ENCODE assay signal across 13 cellular contexts in the genomic region with DNA sequence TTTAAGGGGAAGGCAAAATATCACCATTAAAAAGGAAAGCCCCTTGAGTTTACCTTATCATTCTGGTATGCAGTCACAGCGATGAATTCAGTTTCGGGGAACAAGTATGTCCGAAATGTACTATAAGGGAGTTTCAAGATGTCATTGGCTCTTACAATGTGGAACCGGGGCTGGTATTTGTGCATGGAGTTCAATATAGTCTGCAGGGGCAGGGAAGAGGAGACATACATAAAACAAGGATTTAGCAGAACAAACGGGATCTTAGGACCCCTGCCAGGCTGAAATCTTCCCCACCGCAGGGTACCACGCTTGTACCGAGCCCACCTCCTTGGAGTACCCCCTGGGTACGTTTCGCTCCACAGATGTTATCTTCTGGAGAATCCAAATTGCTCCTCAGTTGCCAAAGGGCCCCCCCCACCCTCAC. TPM values are rescaled to one million over a fixed set of nuclear protein-coding genes. Genes with fewer than 3 reads are reported as not detected.
DNase-seq lines count a peak whose midpoint lies in the region; ATAC-seq and TF ChIP-seq lines count a peak whose summit lies in the region.
"Had no signal": no experiment of that assay in that cellular context is flagged by ENCODE, and none has a peak within 500 bp of the region (broad histone marks: within the 10 kb centered on the region; RNA-seq: fewer than 3 reads in every experiment).

No MANE protein-coding gene starts in this region.

- in situ Hi-C loops in mammary epithelial cell (cut with MboI; ENCODE audit: low sequenced_read_pairs in 2 of 2), result loop anchor here (5.0 to 25.0 kb wide), 3 partner anchors 458 to 1078 kb away; no protein-coding TSS in a partner anchor

- peaks cover 77% of the 10 kb centered on the region for H3K27me3 Mint-ChIP-seq in activated T-helper 17 cell treated with anti-CD3 and anti-CD28 coated beads, Interleukin-2, amount 50 U/mL, for 72 hours

- H3K9me3 ChIP-seq in HUES48 (ENCODE audit: control insufficient read depth, insufficient read depth, low read length) (no peaks in the 10 kb centered on the region), mammary epithelial cell (replicated peaks; ENCODE audit: insufficient read depth, low read length) (no peaks in the 10 kb centered on the region), lower lobe of right lung (no peaks in the 10 kb centered on the region), suprapubic skin (no peaks in the 10 kb centered on the region), gastroesophageal sphincter (no peaks in the 10 kb centered on the region)

- H2AFZ ChIP-seq in mammary epithelial cell (ENCODE audit: low read depth, low read length), result no peak overlapping the region

- intact Hi-C loops in mammary epithelial cell (cut with micrococcal nuclease) (no loop called here), lower lobe of right lung (cut with DNase I) (loop anchor here (10.0 kb wide), 1 partner anchor 1075 kb away; no protein-coding TSS in a partner anchor)

- TF ChIP-seq EP300 in suprapubic skin (IDR thresholded peaks at IDR 0.05) (no peak), gastroesophageal sphincter (IDR thresholded peaks at IDR 0.05) (no peak)

- dilution Hi-C loops in mammary epithelial cell (cut with HindIII; ENCODE audit: low sequenced_read_pairs), result loop anchor here (5.0 kb wide), 2 partner anchors 478 to 1078 kb away; no protein-coding TSS in a partner anchor

- BruUV-seq in mammary epithelial cell (replicated peaks; lab: Mats Ljungman, UMichigan), result no TSS peak

- WGBS in mammary epithelial cell (ENCODE audit: low coverage, missing lambda C conversion rate), result 3% methylated on average over 10 of the region's 10 CpGs
- 79% methylated on average over 10 of the region's 10 CpGs for WGBS in suprapubic skin
- WGBS in gastroesophageal sphincter (ENCODE audit: low coverage in 1 of 2), 2 donors, result 80 to 94% methylated on average over 7 of the region's 10 CpGs

- H3K4me3 ChIP-seq in HUES48 (ENCODE audit: low read depth, low read length) (peak overlapping the region; percentile 18; the same call in 1 of the 2 replicates), mammary epithelial cell (replicated peaks in 1 of 3; ENCODE audit: insufficient read depth in 1 of 3, low read depth in 2 of 3, low read length in 3 of 3) (peak overlapping the region; percentile 66 to 100 (median 81)), lower lobe of right lung (peak overlapping the region; percentile 66), suprapubic skin (peak overlapping the region; percentile 72), gastroesophageal sphincter (peak overlapping the region in 1 of 2 donors; percentile 56)

- DNase-seq in mammary epithelial cell, result peak; percentile 58
- no peak for DNase-seq in lower lobe of right lung
- no peak for DNase-seq in suprapubic skin (ENCODE audit: low spot score in 2 of 2)
- no peak for DNase-seq in NOMO-1 treated with dmso at 0.1 percent for 144 hours (lab: John Stamatoyannopoulos, UW; ENCODE audit: unreplicated experiment)
- DNase-seq: effector CD4-positive, alpha-beta T cell; NCI-H345; stimulated activated naive CD4-positive, alpha-beta T cell treated with Interleukin-2 at 50 U/mL for 16 hours; T-helper 9 cell had no signal

- H3K27me3 ChIP-seq in HUES48 (ENCODE audit: control insufficient read depth, insufficient read depth, low read length) (peaks cover 97% of the 10 kb centered on the region), mammary epithelial cell (ENCODE audit: insufficient read depth, low read length) (no peaks in the 10 kb centered on the region), lower lobe of right lung (ENCODE audit: low read depth) (peaks cover 40% of the 10 kb centered on the region), suprapubic skin (no peaks in the 10 kb centered on the region), gastroesophageal sphincter (no peaks in the 10 kb centered on the region)
- H3K27me3 ChIP-seq: Peyer's patch had no signal

- CTCF ChIA-PET in mammary epithelial cell (lab: Charles Lee; ENCODE audit: low non-redundant PET), result interaction anchor here (0.6 kb wide), 1 partner anchor 1075 kb away, joined by 4 read pairs; no protein-coding TSS in a partner anchor

- ATAC-seq in lower lobe of right lung (no peak), gastroesophageal sphincter (no peak)
- no peak for ATAC-seq in activated T-helper 17 cell treated with anti-CD3 and anti-CD28 coated beads, Interleukin-2, amount 50 U/mL, for 72 hours (replicated peaks)

- peak overlapping the region; percentile 80 for H3K4me2 ChIP-seq in mammary epithelial cell (ENCODE audit: insufficient read depth, low read depth, low read length)

- H3K36me3 Mint-ChIP-seq in activated T-helper 17 cell treated with anti-CD3 and anti-CD28 coated beads, Interleukin-2, amount 50 U/mL, for 72 hours (ENCODE audit: low read depth), result peaks cover 13% of the 10 kb centered on the region

- TF ChIP-seq CTCF in mammary epithelial cell (conservative IDR thresholded peaks at IDR 0.05 in 1 of 2, IDR thresholded peaks at IDR 0.05 in 1 of 2; ENCODE audit: extremely low read depth in 1 of 2, insufficient read depth in 1 of 2, low read depth in 1 of 2, low read length in 2 of 2), result no peak
- no peak for TF ChIP-seq CTCF in lower lobe of right lung (IDR thresholded peaks at IDR 0.05)
- TF ChIP-seq CTCF in suprapubic skin (IDR thresholded peaks at IDR 0.05), result no peak
- TF ChIP-seq CTCF in gastroesophageal sphincter (IDR thresholded peaks at IDR 0.05), result no peak

- H3K9ac ChIP-seq in HUES48 (ENCODE audit: low read depth, low read length), result no peak overlapping the region
- peak overlapping the region; percentile 98 for H3K9ac ChIP-seq in mammary epithelial cell (ENCODE audit: insufficient read depth, low read length)

- H3K4me1 Mint-ChIP-seq in activated T-helper 17 cell treated with anti-CD3 and anti-CD28 coated beads, Interleukin-2, amount 50 U/mL, for 72 hours, result peaks cover 9% of the 10 kb centered on the region

- H3K27ac ChIP-seq in HUES48 (ENCODE audit: low read depth, low read length), result no peak overlapping the region
- peak overlapping the region; percentile 94 for H3K27ac ChIP-seq in mammary epithelial cell (ENCODE audit: insufficient read depth, low read depth, low read length)
- H3K27ac ChIP-seq in lower lobe of right lung, result peak overlapping the region; percentile 90
- no peak overlapping the region for H3K27ac ChIP-seq in suprapubic skin
- peak overlapping the region in 2 of 4 donors; percentile 23 to 87 for H3K27ac ChIP-seq in gastroesophageal sphincter

- H3K4me1 ChIP-seq in HUES48 (ENCODE audit: control insufficient read depth, insufficient read depth, low read length), result peaks cover 82% of the 10 kb centered on the region
- H3K4me1 ChIP-seq in mammary epithelial cell (ENCODE audit: insufficient read depth, low read length), result peaks cover 40% of the 10 kb centered on the region
- H3K4me1 ChIP-seq in lower lobe of right lung, result no peaks in the 10 kb centered on the region
- peaks cover 28% of the 10 kb centered on the region for H3K4me1 ChIP-seq in suprapubic skin
- H3K4me1 ChIP-seq in gastroesophageal sphincter, result peaks cover 0 to 40% (median 0%) of the 10 kb centered on the region in 3 donors

- H3K27ac Mint-ChIP-seq in activated T-helper 17 cell treated with anti-CD3 and anti-CD28 coated beads, Interleukin-2, amount 50 U/mL, for 72 hours, result no peak overlapping the region

- H4K20me1 ChIP-seq in mammary epithelial cell (ENCODE audit: insufficient read depth, low read length), result no peaks in the 10 kb centered on the region

- TF ChIP-seq POLR2A in suprapubic skin (IDR thresholded peaks at IDR 0.05), result no peak
- TF ChIP-seq POLR2A in gastroesophageal sphincter (IDR thresholded peaks at IDR 0.05), result no peak

- H3K9me3 Mint-ChIP-seq in activated T-helper 17 cell treated with anti-CD3 and anti-CD28 coated beads, Interleukin-2, amount 50 U/mL, for 72 hours, result no peaks in the 10 kb centered on the region
- H3K9me3 Mint-ChIP-seq: neural crest cell had no signal

- no peaks in the 10 kb centered on the region for H3K36me3 ChIP-seq in HUES48 (ENCODE audit: control insufficient read depth, insufficient read depth, low read length)
- H3K36me3 ChIP-seq in mammary epithelial cell (ENCODE audit: insufficient read depth, low read length), result peaks cover 3% of the 10 kb centered on the region
- peaks cover 13% of the 10 kb centered on the region for H3K36me3 ChIP-seq in lower lobe of right lung
- H3K36me3 ChIP-seq in suprapubic skin, result peaks cover 12% of the 10 kb centered on the region
- peaks cover 0 to 53% of the 10 kb centered on the region in 2 donors for H3K36me3 ChIP-seq in gastroesophageal sphincter

- H3K79me2 ChIP-seq in mammary epithelial cell (ENCODE audit: insufficient read depth, low read length), result peaks cover 95% of the 10 kb centered on the region

- no peak overlapping the region for H3K4me3 Mint-ChIP-seq in activated T-helper 17 cell treated with anti-CD3 and anti-CD28 coated beads, Interleukin-2, amount 50 U/mL, for 72 hours

RNA-seq across cellular contexts. Expression of gene TBX3, which starts 4.5 kb away (rescaled TPM):
- total RNA-seq in mammary epithelial cell, result 10 to 100 TPM; 30.7 to 33.8 TPM
- polyA plus RNA-seq in mammary epithelial cell, result 13.3 TPM
- 24.5 TPM for polyA minus RNA-seq in mammary epithelial cell
- 50.9 TPM for total RNA-seq in lower lobe of right lung
- 10 to 100 TPM; 23.4 to 35.6 (median 28.7) TPM for total RNA-seq in suprapubic skin
- total RNA-seq in activated T-helper 17 cell treated with anti-CD3 and anti-CD28 coated beads, Interleukin-2, amount 50 U/mL, for 72 hours, result not detected
- total RNA-seq in gastroesophageal sphincter, result 10 to 100 TPM in 2 of 4 donors, 1 to 10 TPM in 2; 6.9 to 17.4 (median 10.0) TPM

Comparison
In these comparisons a context has a peak if more than half of its experiments do, and no peak if none do; other contexts are left out.
1. H3K27ac ChIP-seq: peak in mammary epithelial cell (single experiment) and lower lobe of right lung (single experiment); none in HUES48 (single experiment) and suprapubic skin (single experiment).
2. RNA of gene TBX3, which starts 4.5 kb away (total RNA-seq): 50.9 TPM in lower lobe of right lung (single experiment), 30.7 to 33.8 TPM in mammary epithelial cell, 23.4 to 35.6 TPM in suprapubic skin and 6.9 to 17.4 TPM in gastroesophageal sphincter; not detected in activated T-helper 17 cell treated with anti-CD3 and anti-CD28 coated beads, Interleukin-2, amount 50 U/mL, for 72 hours; every median in the first group is over 4 times any median in the second.